1 cellular context compared by ENCODE assay signal in genomic region chr7:132030161-132030568, GRCh38.
TF ChIP-seq lines count a peak whose summit lies in the region.

No MANE protein-coding gene starts in this region.

TF ChIP-seq in A549, 52 proteins besides CTCF, POLR2A, EP300 and RAD21 (continued from another document):
- TF ChIP-seq HOXA7 (CRISPR knock-in tag; IDR thresholded peaks at IDR 0.05) (no peak), ZNF302 (CRISPR knock-in tag; IDR thresholded peaks at IDR 0.05) (no peak), FOXS1 (CRISPR knock-in tag; IDR thresholded peaks at IDR 0.05) (no peak)
